ENCODE assay signal across 11 cellular contexts in genomic region chr12:104460041-104460757, GRCh38. TPM values are rescaled to one million over a fixed set of nuclear protein-coding genes. Genes with fewer than 3 reads are reported as not detected.
DNase-seq lines count a peak whose midpoint lies in the region; ATAC-seq and TF ChIP-seq lines count a peak whose summit lies in the region.
"Had no signal": no experiment of that assay in that cellular context is flagged by ENCODE, and none has a peak within 500 bp of the region (broad histone marks: within the 10 kb centered on the region; RNA-seq: fewer than 3 reads in every experiment).

No MANE protein-coding gene starts in this region.

- H3K4me3 ChIP-seq in OCI-LY7 (ENCODE audit: low read depth, low read length, poor library complexity, severe bottlenecking), result peak overlapping the region; percentile 79
- peak overlapping the region in 44 of 59 donors; percentile 0 to 91 (median 82) for H3K4me3 ChIP-seq in dorsolateral prefrontal cortex
- H3K4me3 ChIP-seq in osteoblast (ENCODE audit: insufficient read depth, low read length), result no peak overlapping the region

- in situ Hi-C loops in G401 (cut with HindIII; ENCODE audit: low sequenced_read_pairs), result no loop called here

- peaks cover 67% of the 10 kb centered on the region for H3K27me3 Mint-ChIP-seq in Calu3 (ENCODE audit: unreplicated experiment)

- TF ChIP-seq CTCF in OCI-LY7 (conservative IDR thresholded peaks at IDR 0.05; ENCODE audit: low read length) (no peak), dorsolateral prefrontal cortex (IDR thresholded peaks at IDR 0.05 in 54 of 56, conservative IDR thresholded peaks at IDR 0.05 in 2 of 56; ENCODE audit: low read depth in 1 of 56, partially characterized antibody in 56 of 56) (no peak), osteoblast (IDR thresholded peaks at IDR 0.05; ENCODE audit: extremely low read depth, low read depth, low read length) (no peak), Calu3 (IDR thresholded peaks at IDR 0.05; ENCODE audit: unreplicated experiment) (no peak)

- ATAC-seq in GM21515 (IDR thresholded peaks at IDR 0.05; ENCODE audit: unreplicated experiment) (no peak), GM21786 (IDR thresholded peaks at IDR 0.05; ENCODE audit: unreplicated experiment) (no peak)
- ATAC-seq: esophagus mucosa had no signal

- peak; percentile 85 for DNase-seq in G401 (ENCODE audit: low spot score)
- no peak for DNase-seq in OCI-LY7 (ENCODE audit: low spot score)
- DNase-seq in dorsolateral prefrontal cortex, result peak in 1 of 10 donors; percentile 58
- peak; percentile 51 for DNase-seq in osteoblast (ENCODE audit: insufficient read length, low spot score, missing footprints)
- no peak for DNase-seq in activated CD4-positive, CD25-positive, alpha-beta regulatory T cell treated with anti-CD3 and anti-CD28 coated beads, Interleukin-2, amount 50 U/mL, for 72 hours
- DNase-seq in Calu3, result no peak
- DNase-seq: adrenal gland, kidney glomerular epithelial cell had no signal

- H3K9me3 ChIP-seq in OCI-LY7 (ENCODE audit: low read length) (no peaks in the 10 kb centered on the region), osteoblast (ENCODE audit: low read depth, low read length) (no peaks in the 10 kb centered on the region)
- H3K9me3 ChIP-seq: adrenal gland had no signal

- H4K20me1 ChIP-seq in OCI-LY7 (ENCODE audit: insufficient read depth, low read length), result peaks cover 9% of the 10 kb centered on the region; the same call in 1 of the 2 replicates
- H4K20me1 ChIP-seq in osteoblast (ENCODE audit: insufficient read depth, low read length), result peaks cover 4% of the 10 kb centered on the region

- H3K27ac Mint-ChIP-seq in Calu3 (ENCODE audit: unreplicated experiment), result no peak overlapping the region

- no peak overlapping the region for H2AFZ ChIP-seq in OCI-LY7 (ENCODE audit: low read length)
- no peak overlapping the region for H2AFZ ChIP-seq in osteoblast (ENCODE audit: low read length)

- H3K4me1 Mint-ChIP-seq in Calu3 (ENCODE audit: low read depth, unreplicated experiment), result peaks cover 7% of the 10 kb centered on the region

- H3K9me2 ChIP-seq in OCI-LY7 (ENCODE audit: insufficient read depth, low read length), result no peaks in the 10 kb centered on the region

- POLR2A ChIA-PET in OCI-LY7 (lab: Charles Lee), result interaction anchor here (0.8 to 3.6 kb wide), 11 partner anchors 8 to 144 kb away, joined by 3 to 26 read pairs (median 4); no protein-coding TSS in a partner anchor

- peaks cover 20% of the 10 kb centered on the region for H3K36me3 Mint-ChIP-seq in Calu3 (ENCODE audit: insufficient read depth, unreplicated experiment)

- H3K27ac ChIP-seq in OCI-LY7 (ENCODE audit: low read depth, low read length, poor library complexity, severe bottlenecking), result no peak overlapping the region
- peak overlapping the region in 20 of 59 donors; percentile 6 to 90 (median 38) for H3K27ac ChIP-seq in dorsolateral prefrontal cortex
- no peak overlapping the region for H3K27ac ChIP-seq in osteoblast (ENCODE audit: low read depth, low read length)

- H3K4me1 ChIP-seq in OCI-LY7 (ENCODE audit: insufficient read depth, low read length, poor library complexity, severe bottlenecking) (peaks cover 73% of the 10 kb centered on the region), osteoblast (ENCODE audit: insufficient read depth, low read length) (peaks cover 29% of the 10 kb centered on the region)

- H3K79me2 ChIP-seq in OCI-LY7 (ENCODE audit: insufficient read depth, low read depth, low read length) (peaks cover 80% of the 10 kb centered on the region), osteoblast (ENCODE audit: insufficient read depth, low read length) (peaks cover 79% of the 10 kb centered on the region)

- H3K4me3 Mint-ChIP-seq in Calu3 (ENCODE audit: low read depth, unreplicated experiment), result no peak overlapping the region

- BruUV-seq in OCI-LY7 (replicated peaks; lab: Mats Ljungman, UMichigan) (no TSS peak), Calu3 (replicated peaks; lab: Mats Ljungman, UMichigan) (no TSS peak)

- H3K4me2 ChIP-seq in OCI-LY7 (ENCODE audit: low read length) (peak overlapping the region; percentile 80), osteoblast (ENCODE audit: insufficient read depth, low read length) (peak overlapping the region; percentile 89)

- peaks cover 0 to 13% (median 0%) of the 10 kb centered on the region in 45 donors for H3K27me3 ChIP-seq in dorsolateral prefrontal cortex
- no peaks in the 10 kb centered on the region for H3K27me3 ChIP-seq in osteoblast (ENCODE audit: insufficient read depth, low read length)
- H3K27me3 ChIP-seq: adrenal gland had no signal

- CTCF ChIA-PET in OCI-LY7 (lab: Charles Lee; ENCODE audit: unreplicated experiment), result interaction anchor here (0.6 to 0.9 kb wide), 2 partner anchors 13 to 612 kb away, joined by 3 read pairs; no protein-coding TSS in a partner anchor
- CTCF ChIA-PET in Calu3 (lab: Charles Lee), result interaction anchor here (0.7 kb wide), 1 partner anchor 290 kb away, joined by 3 read pairs; no protein-coding TSS in a partner anchor

- H3K9me3 Mint-ChIP-seq in Calu3 (ENCODE audit: low read depth, unreplicated experiment), result no peaks in the 10 kb centered on the region

- intact Hi-C loops in OCI-LY7 (cut with micrococcal nuclease; ENCODE audit: unreplicated experiment) (no loop called here), dorsolateral prefrontal cortex (cut with DNase I) (no loop called here), Calu3 (cut with micrococcal nuclease; ENCODE audit: unreplicated experiment) (no loop called here)

- no peaks in the 10 kb centered on the region; the same call in 1 of the 2 replicates for H3K36me3 ChIP-seq in OCI-LY7 (ENCODE audit: insufficient read depth, low read length)
- H3K36me3 ChIP-seq in osteoblast (ENCODE audit: insufficient read depth, low read length), result no peaks in the 10 kb centered on the region
- H3K36me3 ChIP-seq: adrenal gland had no signal

RNA-seq across cellular contexts. Expression of gene CHST11, which starts 3.5 kb away (rescaled TPM):
- total RNA-seq in G401 (2014; rRNA removed; shearing (Covaris generic)), result 9.5 and 12.7 TPM in 2 replicates
- total RNA-seq in OCI-LY7 (2014; rRNA removed; shearing (Covaris generic)), result 35.8 and 41.6 TPM in 2 replicates
- total RNA-seq in OCI-LY7 (2022), result 15.2 and 16.8 TPM in 2 replicates
- 10 to 100 TPM; 14.8 to 77.6 (median 22.8) TPM for total RNA-seq in dorsolateral prefrontal cortex
- total RNA-seq in osteoblast, result 23.0 and 24.6 TPM in 2 replicates
- 1.1 and 1.4 TPM in 2 replicates for total RNA-seq in Calu3 (2022)

Comparison
In these comparisons a context has a peak if more than half of its experiments do, and no peak if none do; other contexts are left out.
1. DNase-seq: peak in G401 (single experiment) and osteoblast (single experiment); none in OCI-LY7 (single experiment), activated CD4-positive, CD25-positive, alpha-beta regulatory T cell treated with anti-CD3 and anti-CD28 coated beads, Interleukin-2, amount 50 U/mL, for 72 hours (single experiment) and Calu3 (single experiment).